12 cellular contexts compared by ENCODE assay signal in genomic region chr2:9347411-9347853, GRCh38.
DNase-seq lines count a peak whose midpoint lies in the region; ATAC-seq, FAIRE-seq and TF ChIP-seq lines count a peak whose summit lies in the region.
"Had no signal": no experiment of that assay in that cellular context is flagged by ENCODE, and none has a peak within 500 bp of the region (broad histone marks: within the 10 kb centered on the region; RNA-seq: fewer than 3 reads in every experiment).

No MANE protein-coding gene starts in this region.

- intact Hi-C loops in colonic mucosa (cut with DNase I) (no loop called here), kidney (cut with DNase I) (no loop called here)

- DNase-seq in G401 (ENCODE audit: low spot score) (peak; percentile 50), colonic mucosa (peak; percentile 27), kidney (no peak), DMS153 (lab: John Stamatoyannopoulos, UW) (no peak)
- no peak for DNase-seq in activated CD4-positive, CD25-positive, alpha-beta regulatory T cell (lab: John Stamatoyannopoulos, UW)
- DNase-seq: activated T-cell treated with anti-CD3 and anti-CD28 coated beads for 4 hours; CD8-positive, alpha-beta memory T cell; NCI-H187 treated with DMSO at 0.1 percent for 48 hours had no signal

- in situ Hi-C loops in G401 (cut with HindIII; ENCODE audit: low sequenced_read_pairs): no loop called here

- H3K9ac ChIP-seq in colonic mucosa (ENCODE audit: low read depth in 2 of 2, low read length in 2 of 2): no peak overlapping the region
- H3K9ac ChIP-seq in kidney (ENCODE audit: low read length in 2 of 2): peak overlapping the region in 1 of 2 donors; percentile 37

- H3K4me1 ChIP-seq in colonic mucosa (no peaks in the 10 kb centered on the region), kidney (ENCODE audit: control insufficient read depth in 1 of 2, insufficient read depth in 1 of 2, low read depth in 1 of 2, low read length in 2 of 2) (peaks cover 14 to 23% of the 10 kb centered on the region in 2 donors)

- H3K36me3 ChIP-seq in colonic mucosa (no peaks in the 10 kb centered on the region), kidney (ENCODE audit: control insufficient read depth in 1 of 2, insufficient read depth in 2 of 2, low read length in 2 of 2) (peaks cover 17 to 36% of the 10 kb centered on the region in 2 donors)

- H3K27ac ChIP-seq in colonic mucosa (no peak overlapping the region), kidney (ENCODE audit: low read depth in 2 of 2, low read length in 2 of 2) (peak overlapping the region; percentile 65 to 73), skin epidermis (peak overlapping the region in 11 of 21 experiments; percentile 1 to 70 (median 36))

- H3K9me3 ChIP-seq in colonic mucosa (no peaks in the 10 kb centered on the region), kidney (ENCODE audit: control insufficient read depth in 1 of 2, low read length in 2 of 2) (no peaks in the 10 kb centered on the region)

- no peak for TF ChIP-seq CTCF in colonic mucosa (IDR thresholded peaks at IDR 0.05)
- TF ChIP-seq CTCF in kidney (IDR thresholded peaks at IDR 0.05; ENCODE audit: borderline replicate concordance, extremely low read depth, insufficient read depth): no peak

- no peak overlapping the region for H3K4me3 ChIP-seq in colonic mucosa
- peak overlapping the region in 1 of 2 donors; percentile 14 for H3K4me3 ChIP-seq in kidney (ENCODE audit: low read length in 2 of 2)
- H3K4me3 ChIP-seq in skin epidermis: no peak overlapping the region

- no peak for ATAC-seq in HG03280 (IDR thresholded peaks at IDR 0.05; ENCODE audit: unreplicated experiment)
- no peak for ATAC-seq in GM18519 (IDR thresholded peaks at IDR 0.05; ENCODE audit: low FRiP score, unreplicated experiment)

- no peak for FAIRE-seq in kidney (lab: Jason Lieb, UNC)
- FAIRE-seq: bronchial epithelial cell had no signal

- no peaks in the 10 kb centered on the region for H3K27me3 ChIP-seq in colonic mucosa

Comparison
In these comparisons a context has a peak if more than half of its experiments do, and no peak if none do; other contexts are left out.
1. DNase-seq: peak in G401 (single experiment) and colonic mucosa (single experiment); none in kidney (single experiment), activated CD4-positive, CD25-positive, alpha-beta regulatory T cell (0 of 4) and DMS153 (single experiment).